8 cellular contexts compared by ENCODE assay signal in genomic region chr10:124290095-124290795, GRCh38.
DNase-seq lines count a peak whose midpoint lies in the region; ATAC-seq and TF ChIP-seq lines count a peak whose summit lies in the region.

No MANE protein-coding gene starts in this region.

- TF ChIP-seq CTCF in GM13976 (IDR thresholded peaks at IDR 0.05; ENCODE audit: borderline replicate concordance, control extremely low read depth, extremely low read depth, insufficient read depth, missing control alignments) = no peak

- in situ Hi-C loops in GM13976 (cut with MboI; ENCODE audit: low sequenced_read_pairs, unreplicated experiment) = no loop called here

- ATAC-seq in HG02884 (IDR thresholded peaks at IDR 0.05; ENCODE audit: unreplicated experiment) = peak; percentile 50
- ATAC-seq in HG03457 (IDR thresholded peaks at IDR 0.05; ENCODE audit: unreplicated experiment) = no peak
- ATAC-seq in activated CD4-positive, CD25-positive, alpha-beta regulatory T cell treated with anti-CD3 and anti-CD28 coated beads, Interleukin-2, amount 50 U/mL, for 24 hours = no peak

- DNase-seq in GM13976 (ENCODE audit: low spot score) (peak; percentile 69), SHP77 treated with DMSO at 0.1 percent for 48 hours (lab: John Stamatoyannopoulos, UW) (peak; percentile 73), medulla oblongata (ENCODE audit: extremely low spot score) (peak; percentile 23), midbrain (lab: John Stamatoyannopoulos, UW) (no peak)
- no peak for DNase-seq in effector CD4-positive, alpha-beta T cell

Comparison
In these comparisons a context has a peak if more than half of its experiments do, and no peak if none do; other contexts are left out.
1. DNase-seq: peak in GM13976 (single experiment), SHP77 treated with DMSO at 0.1 percent for 48 hours (single experiment) and medulla oblongata (single experiment); none in effector CD4-positive, alpha-beta T cell (single experiment) and midbrain (single experiment).